ENCODE assay signal across 9 cellular contexts in genomic region chr5:191036-191948, GRCh38. TPM values are rescaled to one million over a fixed set of nuclear protein-coding genes. Genes with fewer than 3 reads are reported as not detected.
DNase-seq lines count a peak whose midpoint lies in the region; ATAC-seq and TF ChIP-seq lines count a peak whose summit lies in the region.
"Had no signal": no experiment of that assay in that cellular context is flagged by ENCODE, and none has a peak within 500 bp of the region (broad histone marks: within the 10 kb centered on the region; RNA-seq: fewer than 3 reads in every experiment).

TSS of gene LRRC14B (plus strand) at chr5:191495. CDS start at chr5:191539, 44 bp downstream.

- CTCF ChIA-PET in activated CD8-positive, alpha-beta T cell treated with anti-CD3 and anti-CD28 coated beads for 36 hours (lab: Charles Lee) = interaction anchor here (1.2 to 5.4 kb wide), 2 partner anchors 11 to 126 kb away, joined by 3 to 21 read pairs; no protein-coding TSS in a partner anchor
- CTCF ChIA-PET in activated CD8-positive, alpha-beta T cell treated with anti-CD3 and anti-CD28 coated beads, Interleukin-2, amount 10 ng/mL, durations not matched to agents 7 days and 5 days (lab: Charles Lee) = interaction anchor here (0.6 to 1.3 kb wide), 4 partner anchors 9 to 145 kb away, joined by 3 to 4 read pairs (median 3); partner anchors contain the start of genes CCDC127 and SDHA

- H3K27ac ChIP-seq in skeletal muscle tissue (ENCODE audit: low read depth, low read length) = peak within 1 kb of the TSS; percentile 98

- no peak within 1 kb of the TSS for H3K27ac Mint-ChIP-seq in activated CD8-positive, alpha-beta T cell treated with anti-CD3 and anti-CD28 coated beads for 36 hours
- no peak within 1 kb of the TSS for H3K27ac Mint-ChIP-seq in activated CD8-positive, alpha-beta T cell treated with anti-CD3 and anti-CD28 coated beads, Interleukin-2, amount 10 ng/mL, durations not matched to agents 7 days and 5 days

- H3K4me3 Mint-ChIP-seq in activated CD8-positive, alpha-beta T cell treated with anti-CD3 and anti-CD28 coated beads for 36 hours = peak within 1 kb of the TSS; percentile 24
- no peak within 1 kb of the TSS for H3K4me3 Mint-ChIP-seq in activated CD8-positive, alpha-beta T cell treated with anti-CD3 and anti-CD28 coated beads, Interleukin-2, amount 10 ng/mL, durations not matched to agents 7 days and 5 days

- peaks cover 0 to 8% (median 4%) of the 10 kb centered on the region in 3 donors for H3K27me3 ChIP-seq in skeletal muscle tissue (ENCODE audit: control insufficient read depth in 3 of 3, insufficient read depth in 3 of 3, low read length in 3 of 3)
- no peaks in the 10 kb centered on the region for H3K27me3 ChIP-seq in HAP-1 (ENCODE audit: low read depth)

- no peak for ATAC-seq in activated CD8-positive, alpha-beta T cell treated with anti-CD3 and anti-CD28 coated beads for 36 hours
- no peak for ATAC-seq in activated CD8-positive, alpha-beta T cell treated with anti-CD3 and anti-CD28 coated beads, Interleukin-2, amount 10 ng/mL, durations not matched to agents 7 days and 5 days

- intact Hi-C loops in activated CD8-positive, alpha-beta T cell treated with anti-CD3 and anti-CD28 coated beads for 36 hours (cut with micrococcal nuclease) = no loop called here
- intact Hi-C loops in cardiac septum (cut with DNase I) = loop anchor here (1.0 kb wide), 1 partner anchor 15 kb away; no protein-coding TSS in a partner anchor

- POLR2A ChIA-PET in activated CD8-positive, alpha-beta T cell treated with anti-CD3 and anti-CD28 coated beads for 36 hours (lab: Charles Lee) = no interaction called here
- POLR2A ChIA-PET in activated CD8-positive, alpha-beta T cell treated with anti-CD3 and anti-CD28 coated beads, Interleukin-2, amount 10 ng/mL, durations not matched to agents 7 days and 5 days (lab: Charles Lee) = interaction anchor here (1.7 kb wide), 1 partner anchor 28 kb away, joined by 8 read pairs; the partner anchor contains the start of genes CCDC127 and SDHA

- TF ChIP-seq CTCF in activated CD8-positive, alpha-beta T cell treated with anti-CD3 and anti-CD28 coated beads for 36 hours (IDR thresholded peaks at IDR 0.05) = no peak
- TF ChIP-seq CTCF in GM13976 (IDR thresholded peaks at IDR 0.05; ENCODE audit: borderline replicate concordance, control extremely low read depth, extremely low read depth, insufficient read depth, missing control alignments) = no peak

- peaks cover 59 to 78% (median 74%) of the 10 kb centered on the region in 3 donors for H3K4me1 ChIP-seq in skeletal muscle tissue (ENCODE audit: control insufficient read depth in 3 of 3, insufficient read depth in 3 of 3, low read length in 3 of 3)
- H3K4me1 ChIP-seq in HAP-1 = peaks cover 3% of the 10 kb centered on the region; the same call in 1 of the 2 replicates

- peaks cover 15% of the 10 kb centered on the region for H3K4me1 Mint-ChIP-seq in activated CD8-positive, alpha-beta T cell treated with anti-CD3 and anti-CD28 coated beads for 36 hours (ENCODE audit: low read depth)
- H3K4me1 Mint-ChIP-seq in activated CD8-positive, alpha-beta T cell treated with anti-CD3 and anti-CD28 coated beads, Interleukin-2, amount 10 ng/mL, durations not matched to agents 7 days and 5 days (ENCODE audit: low read depth) = peaks cover 8% of the 10 kb centered on the region

- H3K36me3 Mint-ChIP-seq in activated CD8-positive, alpha-beta T cell treated with anti-CD3 and anti-CD28 coated beads for 36 hours (ENCODE audit: low read depth) = no peaks in the 10 kb centered on the region
- no peaks in the 10 kb centered on the region for H3K36me3 Mint-ChIP-seq in activated CD8-positive, alpha-beta T cell treated with anti-CD3 and anti-CD28 coated beads, Interleukin-2, amount 10 ng/mL, durations not matched to agents 7 days and 5 days (ENCODE audit: low read depth)

- H3K36me3 ChIP-seq in skeletal muscle tissue (ENCODE audit: control insufficient read depth in 3 of 3, insufficient read depth in 3 of 3, low read length in 3 of 3) (peaks cover 9 to 24% (median 17%) of the 10 kb centered on the region in 3 donors), HAP-1 (replicated peaks) (no peaks in the 10 kb centered on the region)

- no peaks in the 10 kb centered on the region for H3K27me3 Mint-ChIP-seq in activated CD8-positive, alpha-beta T cell treated with anti-CD3 and anti-CD28 coated beads for 36 hours
- H3K27me3 Mint-ChIP-seq in activated CD8-positive, alpha-beta T cell treated with anti-CD3 and anti-CD28 coated beads, Interleukin-2, amount 10 ng/mL, durations not matched to agents 7 days and 5 days (ENCODE audit: low read depth) = peaks cover 2% of the 10 kb centered on the region

- H3K9ac ChIP-seq in skeletal muscle tissue (ENCODE audit: low read depth in 1 of 3, low read length in 3 of 3) = peak within 1 kb of the TSS; percentile 80 to 93 (median 84)

- peak; percentile 32 for DNase-seq in activated CD8-positive, alpha-beta T cell treated with anti-CD3 and anti-CD28 coated beads for 36 hours
- no peak for DNase-seq in activated CD8-positive, alpha-beta T cell treated with anti-CD3 and anti-CD28 coated beads, Interleukin-2, amount 10 ng/mL, durations not matched to agents 7 days and 5 days
- DNase-seq in NCI-H146 (lab: John Stamatoyannopoulos, UW) = peak; percentile 80
- peak; percentile 92 for DNase-seq in cardiac septum (ENCODE audit: low spot score)
- no peak for DNase-seq in HAP-1 (ENCODE audit: low spot score in 2 of 2)
- DNase-seq in GM13976 (ENCODE audit: low spot score) = no peak
- DNase-seq in NCI-H1105 (lab: John Stamatoyannopoulos, UW) = no peak

- H3K4me3 ChIP-seq in skeletal muscle tissue (ENCODE audit: low read length in 3 of 3) = peak within 1 kb of the TSS; percentile 78 to 90 (median 88)
- no peak within 1 kb of the TSS for H3K4me3 ChIP-seq in HAP-1

- in situ Hi-C loops in HAP-1 (cut with MboI; ENCODE audit: low sequenced_read_pairs) (no loop called here), GM13976 (cut with MboI; ENCODE audit: low sequenced_read_pairs, unreplicated experiment) (no loop called here)

- H3K9me3 ChIP-seq in skeletal muscle tissue (ENCODE audit: control insufficient read depth in 3 of 3, low read length in 3 of 3) = no peaks in the 10 kb centered on the region
- no peaks in the 10 kb centered on the region for H3K9me3 ChIP-seq in HAP-1

- H3K9me3 Mint-ChIP-seq in activated CD8-positive, alpha-beta T cell treated with anti-CD3 and anti-CD28 coated beads for 36 hours = no peaks in the 10 kb centered on the region
- no peaks in the 10 kb centered on the region for H3K9me3 Mint-ChIP-seq in activated CD8-positive, alpha-beta T cell treated with anti-CD3 and anti-CD28 coated beads, Interleukin-2, amount 10 ng/mL, durations not matched to agents 7 days and 5 days (ENCODE audit: insufficient read depth)

RNA-seq across cellular contexts. Expression of gene LRRC14B, which starts in this region (rescaled TPM):
- total RNA-seq in activated CD8-positive, alpha-beta T cell treated with anti-CD3 and anti-CD28 coated beads for 36 hours = under 1 TPM in 1 of 2 experiments, not detected in 1; 0.16 TPM
- not detected for total RNA-seq in activated CD8-positive, alpha-beta T cell treated with anti-CD3 and anti-CD28 coated beads, Interleukin-2, amount 10 ng/mL, durations not matched to agents 7 days and 5 days
- 8.5 TPM for total RNA-seq in cardiac septum
- total RNA-seq in skeletal muscle tissue = 19.3 TPM
- total RNA-seq: fibroblast of lung had no signal

Comparison
In these comparisons a context has a peak if more than half of its experiments do, and no peak if none do; other contexts are left out.
1. Peak in DNase-seq in activated CD8-positive, alpha-beta T cell treated with anti-CD3 and anti-CD28 coated beads for 36 hours; RNA of the gene not detected or under 1 TPM.
2. DNase-seq: peak in NCI-H146 (single experiment) and cardiac septum (single experiment); none in activated CD8-positive, alpha-beta T cell treated with anti-CD3 and anti-CD28 coated beads, Interleukin-2, amount 10 ng/mL, durations not matched to agents 7 days and 5 days (single experiment), HAP-1 (0 of 2), GM13976 (single experiment) and NCI-H1105 (single experiment).